Comparison of ENCODE assay signal across 12 cellular contexts in the genomic region with DNA sequence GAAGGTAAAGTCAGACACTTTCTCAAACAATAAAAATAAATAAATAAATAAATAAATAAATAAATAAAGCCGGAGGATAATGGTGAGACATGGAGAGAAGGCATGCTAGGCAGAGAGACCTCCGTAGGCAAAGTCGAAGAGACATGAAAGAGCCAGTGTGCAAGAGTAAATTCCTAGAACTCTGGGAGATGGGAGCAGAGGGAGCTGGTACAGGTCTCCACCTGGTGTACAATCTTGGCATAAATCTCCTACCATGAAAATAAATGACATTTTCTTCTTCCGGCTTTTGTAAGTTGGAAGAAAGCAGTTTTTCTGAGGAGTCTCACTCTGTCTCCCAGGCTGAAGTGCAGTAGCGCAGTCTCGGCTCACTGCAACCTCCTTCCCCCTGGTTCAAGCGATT. TPM values are rescaled to one million over a fixed set of nuclear protein-coding genes. Genes with fewer than 3 reads are reported as not detected.
DNase-seq lines count a peak whose midpoint lies in the region; ATAC-seq, FAIRE-seq and TF ChIP-seq lines count a peak whose summit lies in the region.
"Not testable (repeated sequence)": the region's sequence is repeated elsewhere in the genome, so short reads cannot be mapped to it uniquely, and the experiment has no call there.
"Had no signal": no experiment of that assay in that cellular context is flagged by ENCODE, and none has a peak within 500 bp of the region (broad histone marks: within the 10 kb centered on the region; RNA-seq: fewer than 3 reads in every experiment).

No MANE protein-coding gene starts in this region.

- not testable (repeated sequence) for DNase-seq in PC-9, body of pancreas, left lung, pancreas

- POLR2A ChIA-PET in PC-9 (lab: Charles Lee; ENCODE audit: unreplicated experiment): not testable (repeated sequence)

- not testable (repeated sequence) for H3K4me3 ChIP-seq in PC-9, body of pancreas, left lung, pancreas

- CTCF ChIA-PET in PC-9 (lab: Charles Lee): not testable (repeated sequence)

- not testable (repeated sequence) for H3K9me2 ChIP-seq in PC-9 (ENCODE audit: insufficient read depth)

- WGBS in body of pancreas, 2 donors: 26% methylated on average over 2 of the region's 7 CpGs; no CpG with 5 or more reads in 1 of the 2 donors
- WGBS in pancreas, 2 donors: 22 to 35% methylated on average over 2 of the region's 7 CpGs

- not testable (repeated sequence) for H3K27me3 ChIP-seq in PC-9 (ENCODE audit: insufficient read depth, low read depth); body of pancreas; left lung; pancreas

- H3K4me2 ChIP-seq in PC-9: not testable (repeated sequence)

- H3K9me3 ChIP-seq in PC-9 (ENCODE audit: insufficient read depth, low read depth); body of pancreas; left lung; pancreas: not testable (repeated sequence)

- not testable (repeated sequence) for H3K36me3 ChIP-seq in PC-9 (ENCODE audit: low read depth); body of pancreas (replicated peaks in 1 of 2; ENCODE audit: insufficient read depth in 1 of 2, low read depth in 2 of 2); left lung; pancreas

- BruUV-seq in PC-9 (replicated peaks; lab: Mats Ljungman, UMichigan): not testable (repeated sequence)

- not testable (repeated sequence) for H3F3A ChIP-seq in PC-9 (ENCODE audit: insufficient read depth, low read depth)

- not testable (repeated sequence) for H4K20me1 ChIP-seq in PC-9 (ENCODE audit: insufficient read depth)

- ATAC-seq in body of pancreas (peak; percentile 45), left lung (peak; percentile 47), pancreas (peak; percentile 25 to 60 (median 50))

- FAIRE-seq in G401.6 (lab: Jason Lieb, UNC): peak; percentile 27
- FAIRE-seq in islet of Langerhans (lab: Jason Lieb, UNC): peak; percentile 66
- not testable (repeated sequence) for FAIRE-seq in pancreas (lab: Jason Lieb, UNC)

- H3K4me1 ChIP-seq in PC-9 (replicated peaks; ENCODE audit: insufficient read depth); body of pancreas; left lung; pancreas: not testable (repeated sequence)

- 0 out of 2 replicates have a peak, but pooled peaks have one; percentile 17 for TF ChIP-seq CTCF in PC-9 (conservative IDR thresholded peaks at IDR 0.05)
- peak in 1 of 7 experiments; percentile 13 for TF ChIP-seq CTCF in body of pancreas (IDR thresholded peaks at IDR 0.05)
- not testable (repeated sequence) for TF ChIP-seq CTCF in left lung (IDR thresholded peaks at IDR 0.05); pancreas (IDR thresholded peaks at IDR 0.05)

- H3K79me2 ChIP-seq in PC-9 (ENCODE audit: low read depth): not testable (repeated sequence)

- intact Hi-C loops in PC-9 (cut with micrococcal nuclease; ENCODE audit: unreplicated experiment); body of pancreas (cut with DNase I); left lung (cut with DNase I); pancreas (cut with DNase I): not testable (repeated sequence)

- H2AFZ ChIP-seq in PC-9: not testable (repeated sequence)

- not testable (repeated sequence) for TF ChIP-seq POLR2A in body of pancreas (IDR thresholded peaks at IDR 0.05)

- H3K27ac ChIP-seq in PC-9, body of pancreas, left lung, pancreas: not testable (repeated sequence)

RNA-seq across cellular contexts. Expression of a gene that starts 1.4 kb away (rescaled TPM):
- total RNA-seq in PC-9 (2021) (not detected in 2 replicates), body of pancreas (not detected), left lung (1 to 10 TPM; 2.1 to 2.9 TPM), pancreas (1 to 10 TPM in 3 of 6 donors, under 1 TPM in 3; 0.70 to 6.7 (median 0.92) TPM)
- 1 to 10 TPM; 1.9 to 2.2 TPM for polyA plus RNA-seq in pancreas

RNA-seq across cellular contexts. Expression of a gene that starts 7.8 kb away (rescaled TPM):
- total RNA-seq in PC-9 (2021): 5.8 and 9.0 TPM in 2 replicates
- total RNA-seq in body of pancreas: 1 to 10 TPM in 1 of 2 donors, not detected in 1; 2.6 TPM
- 10 to 100 TPM in 1 of 2 donors, 1 to 10 TPM in 1; 3.7 to 18.6 TPM for total RNA-seq in left lung
- 1 to 10 TPM; 1.2 to 6.5 (median 2.9) TPM for total RNA-seq in pancreas
- 1 to 10 TPM; 1.1 to 2.2 TPM for polyA plus RNA-seq in pancreas
- total RNA-seq: A673; CD8-positive, alpha-beta T cell; GM12878; H7 had no signal
- polyA plus RNA-seq: AG04450, GM12878 had no signal

RNA-seq across cellular contexts. Expression of a gene that starts 40.5 kb away (rescaled TPM):
- total RNA-seq in PC-9 (2021): 2.6 and 3.0 TPM in 2 replicates
- not detected for total RNA-seq in body of pancreas
- 1 to 10 TPM; 3.2 to 4.8 TPM for total RNA-seq in left lung
- total RNA-seq in pancreas: 1 to 10 TPM in 4 of 6 donors, under 1 TPM in 2; 0.50 to 2.6 (median 1.8) TPM
- 1 to 10 TPM; 4.4 to 6.1 TPM for polyA plus RNA-seq in pancreas
- total RNA-seq: Calu3 had no signal
